In genomic region chr19:36213793-36214387, GRCh38 we compare ENCODE assay signal across 1 cellular context.
TF ChIP-seq lines count a peak whose summit lies in the region.

No MANE protein-coding gene starts in this region.

TF ChIP-seq in HEK293, 187 proteins besides CTCF, POLR2A, EP300 and RAD21 (continued from another document):
- TF ChIP-seq, protein P1, sequence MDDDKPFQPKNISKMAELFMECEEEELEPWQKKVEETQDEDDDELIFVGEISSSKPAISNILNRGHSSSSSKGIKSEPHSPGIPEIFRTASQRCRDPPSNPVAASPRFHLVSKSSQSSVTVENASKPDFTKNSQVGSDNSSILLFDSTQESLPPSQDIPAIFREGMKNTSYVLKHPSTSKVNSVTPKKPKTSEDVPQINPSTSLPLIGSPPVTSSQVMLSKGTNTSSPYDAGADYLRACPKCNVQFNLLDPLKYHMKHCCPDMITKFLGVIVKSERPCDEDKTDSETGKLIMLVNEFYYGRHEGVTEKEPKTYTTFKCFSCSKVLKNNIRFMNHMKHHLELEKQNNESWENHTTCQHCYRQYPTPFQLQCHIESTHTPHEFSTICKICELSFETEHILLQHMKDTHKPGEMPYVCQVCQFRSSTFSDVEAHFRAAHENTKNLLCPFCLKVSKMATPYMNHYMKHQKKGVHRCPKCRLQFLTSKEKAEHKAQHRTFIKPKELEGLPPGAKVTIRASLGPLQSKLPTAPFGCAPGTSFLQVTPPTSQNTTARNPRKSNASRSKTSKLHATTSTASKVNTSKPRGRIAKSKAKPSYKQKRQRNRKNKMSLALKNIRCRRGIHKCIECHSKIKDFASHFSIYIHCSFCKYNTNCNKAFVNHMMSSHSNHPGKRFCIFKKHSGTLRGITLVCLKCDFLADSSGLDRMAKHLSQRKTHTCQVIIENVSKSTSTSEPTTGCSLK (tag by site-specific recombination; IDR thresholded peaks at IDR 0.05) = peak; percentile 99
- TF ChIP-seq ZNF610 (tag by site-specific recombination; IDR thresholded peaks at IDR 0.05; ENCODE audit: borderline replicate concordance) (no peak; the same call in 1 of the 2 replicates), ZEB2 (tag by site-specific recombination; IDR thresholded peaks at IDR 0.05) (no peak), ZNF830 (tag by site-specific recombination; IDR thresholded peaks at IDR 0.05; ENCODE audit: low read depth) (no peak), SALL2 (tag by site-specific recombination; IDR thresholded peaks at IDR 0.05; ENCODE audit: borderline replicate concordance) (no peak), OVOL3 (tag by site-specific recombination; IDR thresholded peaks at IDR 0.05) (peak; percentile 9; the same call in 1 of the 2 replicates), ZNF76 (tag by site-specific recombination; IDR thresholded peaks at IDR 0.05; ENCODE audit: borderline replicate concordance, low read depth) (0 out of 2 replicates have a peak, but pooled peaks have one; percentile 15), ZNF626 (tag by site-specific recombination; IDR thresholded peaks at IDR 0.05) (no peak), ZFP3 (tag by site-specific recombination; IDR thresholded peaks at IDR 0.05; ENCODE audit: low read depth) (no peak), ZSCAN30 (tag by site-specific recombination; IDR thresholded peaks at IDR 0.05) (no peak), ZNF366 (tag by site-specific recombination; conservative IDR thresholded peaks at IDR 0.05) (no peak), ZNF184 (tag by site-specific recombination; IDR thresholded peaks at IDR 0.05) (no peak), ZNF16 (tag by site-specific recombination; IDR thresholded peaks at IDR 0.05; ENCODE audit: low read depth) (peak; percentile 33; the same call in 1 of the 2 replicates), GLIS1 (tag by site-specific recombination; IDR thresholded peaks at IDR 0.05) (no peak), ZNF776 (tag by site-specific recombination; IDR thresholded peaks at IDR 0.05; ENCODE audit: borderline replicate concordance) (no peak), ZIC2 (tag by site-specific recombination; IDR thresholded peaks at IDR 0.05) (no peak; the same call in 1 of the 2 replicates), ZNF426 (tag by site-specific recombination; IDR thresholded peaks at IDR 0.05) (no peak), YY1 (tag by site-specific recombination; IDR thresholded peaks at IDR 0.05) (no peak; the same call in 1 of the 2 replicates), ZNF24 (tag by site-specific recombination; IDR thresholded peaks at IDR 0.05) (no peak), ZNF214 (tag by site-specific recombination; IDR thresholded peaks at IDR 0.05; ENCODE audit: borderline replicate concordance) (no peak), PRDM1 (tag by site-specific recombination; IDR thresholded peaks at IDR 0.05) (peak; percentile 54), ZNF157 (tag by site-specific recombination; IDR thresholded peaks at IDR 0.05) (peak; percentile 58), SP3 (tag by site-specific recombination; IDR thresholded peaks at IDR 0.05) (no peak), ZSCAN23 (tag by site-specific recombination; IDR thresholded peaks at IDR 0.05) (no peak), YY2 (tag by site-specific recombination; IDR thresholded peaks at IDR 0.05) (0 out of 2 replicates have a peak, but pooled peaks have one; percentile 59), ZNF639 (tag by site-specific recombination; IDR thresholded peaks at IDR 0.05) (peak; percentile 41; the same call in 1 of the 2 replicates), ZNF658 (tag by site-specific recombination; IDR thresholded peaks at IDR 0.05) (no peak; the same call in none of the 2 replicates), ZBTB8A (tag by site-specific recombination; IDR thresholded peaks at IDR 0.05) (no peak), ZNF629 (tag by site-specific recombination; IDR thresholded peaks at IDR 0.05) (no peak), ZNF645 (tag by site-specific recombination; IDR thresholded peaks at IDR 0.05) (peak; percentile 96; the same call in 1 of the 2 replicates), ZBTB20 (tag by site-specific recombination; IDR thresholded peaks at IDR 0.05) (no peak), ZNF391 (tag by site-specific recombination; IDR thresholded peaks at IDR 0.05; ENCODE audit: borderline replicate concordance, low read depth) (peak; percentile 87), ZNF777 (tag by site-specific recombination; IDR thresholded peaks at IDR 0.05; ENCODE audit: borderline replicate concordance) (peak; percentile 75; the same call in 1 of the 2 replicates), ZNF132 (tag by site-specific recombination; IDR thresholded peaks at IDR 0.05; ENCODE audit: borderline replicate concordance) (no peak), KLF9 (tag by site-specific recombination; IDR thresholded peaks at IDR 0.05; ENCODE audit: low read depth) (no peak), ZNF350 (tag by site-specific recombination; IDR thresholded peaks at IDR 0.05) (no peak), TCF7L2 (IDR thresholded peaks at IDR 0.05; ENCODE audit: borderline replicate concordance, low read depth, low read length) (no peak), ZNF121 (tag by site-specific recombination; IDR thresholded peaks at IDR 0.05) (no peak; the same call in 1 of the 2 replicates), ZBTB6 (tag by site-specific recombination; IDR thresholded peaks at IDR 0.05) (no peak), ZNF112 (tag by site-specific recombination; IDR thresholded peaks at IDR 0.05) (no peak), ZNF768 (tag by site-specific recombination; IDR thresholded peaks at IDR 0.05) (no peak), ZNF423 (tag by site-specific recombination; IDR thresholded peaks at IDR 0.05) (no peak), ZNF544 (tag by site-specific recombination; IDR thresholded peaks at IDR 0.05) (no peak), AEBP2 (tag by site-specific recombination; IDR thresholded peaks at IDR 0.05; ENCODE audit: borderline replicate concordance) (no peak; the same call in 1 of the 2 replicates), MZF1 (tag by site-specific recombination; IDR thresholded peaks at IDR 0.05; ENCODE audit: borderline replicate concordance) (no peak), ZNF23 (tag by site-specific recombination; IDR thresholded peaks at IDR 0.05; ENCODE audit: borderline replicate concordance) (no peak), ZNF571 (tag by site-specific recombination; IDR thresholded peaks at IDR 0.05) (no peak), ZBTB48 (tag by site-specific recombination; IDR thresholded peaks at IDR 0.05) (peak; percentile 80), ZNF837 (tag by site-specific recombination; IDR thresholded peaks at IDR 0.05) (no peak; the same call in 1 of the 2 replicates), ZBTB21 (tag by site-specific recombination; IDR thresholded peaks at IDR 0.05) (no peak; the same call in 1 of the 2 replicates)
- TF ChIP-seq, protein P2, sequence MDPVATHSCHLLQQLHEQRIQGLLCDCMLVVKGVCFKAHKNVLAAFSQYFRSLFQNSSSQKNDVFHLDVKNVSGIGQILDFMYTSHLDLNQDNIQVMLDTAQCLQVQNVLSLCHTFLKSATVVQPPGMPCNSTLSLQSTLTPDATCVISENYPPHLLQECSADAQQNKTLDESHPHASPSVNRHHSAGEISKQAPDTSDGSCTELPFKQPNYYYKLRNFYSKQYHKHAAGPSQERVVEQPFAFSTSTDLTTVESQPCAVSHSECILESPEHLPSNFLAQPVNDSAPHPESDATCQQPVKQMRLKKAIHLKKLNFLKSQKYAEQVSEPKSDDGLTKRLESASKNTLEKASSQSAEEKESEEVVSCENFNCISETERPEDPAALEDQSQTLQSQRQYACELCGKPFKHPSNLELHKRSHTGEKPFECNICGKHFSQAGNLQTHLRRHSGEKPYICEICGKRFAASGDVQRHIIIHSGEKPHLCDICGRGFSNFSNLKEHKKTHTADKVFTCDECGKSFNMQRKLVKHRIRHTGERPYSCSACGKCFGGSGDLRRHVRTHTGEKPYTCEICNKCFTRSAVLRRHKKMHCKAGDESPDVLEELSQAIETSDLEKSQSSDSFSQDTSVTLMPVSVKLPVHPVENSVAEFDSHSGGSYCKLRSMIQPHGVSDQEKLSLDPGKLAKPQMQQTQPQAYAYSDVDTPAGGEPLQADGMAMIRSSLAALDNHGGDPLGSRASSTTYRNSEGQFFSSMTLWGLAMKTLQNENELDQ (tag by site-specific recombination; IDR thresholded peaks at IDR 0.05; ENCODE audit: low read depth) = no peak
- TF ChIP-seq, protein P3, sequence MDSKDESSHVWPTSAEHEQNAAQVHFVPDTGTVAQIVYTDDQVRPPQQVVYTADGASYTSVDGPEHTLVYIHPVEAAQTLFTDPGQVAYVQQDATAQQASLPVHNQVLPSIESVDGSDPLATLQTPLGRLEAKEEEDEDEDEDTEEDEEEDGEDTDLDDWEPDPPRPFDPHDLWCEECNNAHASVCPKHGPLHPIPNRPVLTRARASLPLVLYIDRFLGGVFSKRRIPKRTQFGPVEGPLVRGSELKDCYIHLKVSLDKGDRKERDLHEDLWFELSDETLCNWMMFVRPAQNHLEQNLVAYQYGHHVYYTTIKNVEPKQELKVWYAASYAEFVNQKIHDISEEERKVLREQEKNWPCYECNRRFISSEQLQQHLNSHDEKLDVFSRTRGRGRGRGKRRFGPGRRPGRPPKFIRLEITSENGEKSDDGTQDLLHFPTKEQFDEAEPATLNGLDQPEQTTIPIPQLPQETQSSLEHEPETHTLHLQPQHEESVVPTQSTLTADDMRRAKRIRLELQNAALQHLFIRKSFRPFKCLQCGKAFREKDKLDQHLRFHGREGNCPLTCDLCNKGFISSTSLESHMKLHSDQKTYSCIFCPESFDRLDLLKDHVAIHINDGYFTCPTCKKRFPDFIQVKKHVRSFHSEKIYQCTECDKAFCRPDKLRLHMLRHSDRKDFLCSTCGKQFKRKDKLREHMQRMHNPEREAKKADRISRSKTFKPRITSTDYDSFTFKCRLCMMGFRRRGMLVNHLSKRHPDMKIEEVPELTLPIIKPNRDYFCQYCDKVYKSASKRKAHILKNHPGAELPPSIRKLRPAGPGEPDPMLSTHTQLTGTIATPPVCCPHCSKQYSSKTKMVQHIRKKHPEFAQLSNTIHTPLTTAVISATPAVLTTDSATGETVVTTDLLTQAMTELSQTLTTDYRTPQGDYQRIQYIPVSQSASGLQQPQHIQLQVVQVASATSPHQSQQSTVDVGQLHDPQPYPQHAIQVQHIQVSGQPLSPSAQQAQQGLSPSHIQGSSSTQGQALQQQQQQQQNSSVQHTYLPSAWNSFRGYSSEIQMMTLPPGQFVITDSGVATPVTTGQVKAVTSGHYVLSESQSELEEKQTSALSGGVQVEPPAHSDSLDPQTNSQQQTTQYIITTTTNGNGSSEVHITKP (tag by site-specific recombination; IDR thresholded peaks at IDR 0.05) = no peak
- TF ChIP-seq, protein P4, sequence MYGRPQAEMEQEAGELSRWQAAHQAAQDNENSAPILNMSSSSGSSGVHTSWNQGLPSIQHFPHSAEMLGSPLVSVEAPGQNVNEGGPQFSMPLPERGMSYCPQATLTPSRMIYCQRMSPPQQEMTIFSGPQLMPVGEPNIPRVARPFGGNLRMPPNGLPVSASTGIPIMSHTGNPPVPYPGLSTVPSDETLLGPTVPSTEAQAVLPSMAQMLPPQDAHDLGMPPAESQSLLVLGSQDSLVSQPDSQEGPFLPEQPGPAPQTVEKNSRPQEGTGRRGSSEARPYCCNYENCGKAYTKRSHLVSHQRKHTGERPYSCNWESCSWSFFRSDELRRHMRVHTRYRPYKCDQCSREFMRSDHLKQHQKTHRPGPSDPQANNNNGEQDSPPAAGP (tag by site-specific recombination; IDR thresholded peaks at IDR 0.05) = peak; percentile 90; the same call in 1 of the 2 replicates
